Comparison of ENCODE assay signal across 25 cellular contexts in the genomic region with DNA sequence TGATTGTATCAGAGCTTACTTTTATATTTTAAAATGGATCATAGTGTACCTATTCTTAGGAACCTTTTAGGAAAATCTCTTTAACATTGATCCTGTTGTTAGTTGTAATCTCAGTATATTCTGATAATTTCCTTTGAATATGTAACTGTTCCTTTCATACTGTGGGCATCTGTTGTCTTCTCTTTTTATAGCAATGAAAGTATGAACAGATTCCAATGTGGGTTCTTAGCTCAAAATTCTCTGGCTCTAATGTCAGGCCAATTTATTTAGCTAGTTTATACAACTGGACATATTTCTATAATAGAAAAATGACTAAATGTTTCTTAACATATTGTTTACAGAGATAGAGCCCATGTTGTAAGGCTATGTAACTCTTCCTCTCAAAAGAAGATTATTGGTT.
"Had no signal": no experiment of that assay in that cellular context is flagged by ENCODE, and none has a peak within 500 bp of the region (broad histone marks: within the 10 kb centered on the region; RNA-seq: fewer than 3 reads in every experiment).

No MANE protein-coding gene starts in this region.

- H3K9me3 Mint-ChIP-seq: activated CD4-positive, alpha-beta T cell treated with anti-CD3 and anti-CD28 coated beads, Interleukin-2, amount 10 ng/mL, durations not matched to agents 7 days and 5 days; activated CD8-positive, alpha-beta T cell treated with anti-CD3 and anti-CD28 coated beads for 36 hours; activated T-helper 2 cell treated with anti-CD3 and anti-CD28 coated beads, Interferon-gamma antibody, Interleukin-2, Interleukin-4, amounts not matched to agents 10 μg/mL and 5 μg/mL and 100 μg/mL, durations not matched to agents 14 hours and 24 hours and 36 hours; nephron progenitor cell; stimulated activated memory B cell treated with anti-CD40 and anti-IgM and Interleukin-4, amounts not matched to agents 10 μg/mL and 1 μg/mL and 100 μg/mL, for 72 hours; T-cell; T-helper 2 cell treated with Interferon-gamma antibody and Interleukin-4, amounts not matched to agents 5 μg/mL and 100 μg/mL, for 36 hours had no signal

- H3K4me1 ChIP-seq: foreskin keratinocyte, right lobe of liver, uterus had no signal

- ATAC-seq: activated CD8-positive, alpha-beta T cell treated with anti-CD3 and anti-CD28 coated beads for 36 hours; foreskin keratinocyte; T-cell had no signal

- H3K27me3 ChIP-seq: foreskin keratinocyte, right lobe of liver, stomach, suprapubic skin, uterus had no signal

- DNase-seq: activated CD4-positive, alpha-beta T cell treated with anti-CD3 and anti-CD28 coated beads, Interleukin-2, amount 10 ng/mL, durations not matched to agents 7 days and 5 days; activated CD4-positive, CD25-positive, alpha-beta regulatory T cell treated with anti-CD3 and anti-CD28 coated beads, Interleukin-2, amount 50 U/mL, for 72 hours; activated CD8-positive, alpha-beta T cell treated with anti-CD3 and anti-CD28 coated beads for 36 hours; activated naive CD4-positive, alpha-beta T cell; activated T-cell treated with anti-CD3 and anti-CD28 coated beads, Interleukin-2, amount 50 U/mL, for 1 hour; cerebellar nuclear complex; cortex of kidney; foreskin keratinocyte; left cardiac atrium; nephron progenitor cell; stimulated activated CD4-positive, alpha-beta T cell treated with anti-CD3 and anti-CD28 coated beads, Interleukin-15, amount 100 ng/mL, for 24 hours; T-cell; trophoblast cell; WERI-Rb-1 had no signal

- H3K36me3 ChIP-seq: right lobe of liver, stomach, suprapubic skin, uterus, WERI-Rb-1 had no signal

- H3K27ac Mint-ChIP-seq: activated CD4-positive, alpha-beta T cell treated with anti-CD3 and anti-CD28 coated beads, Interleukin-2, amount 10 ng/mL, durations not matched to agents 7 days and 5 days; activated CD8-positive, alpha-beta T cell treated with anti-CD3 and anti-CD28 coated beads for 36 hours; activated naive CD8-positive, alpha-beta T cell; activated T-helper 2 cell treated with anti-CD3 and anti-CD28 coated beads, Interferon-gamma antibody, Interleukin-2, Interleukin-4, amounts not matched to agents 10 μg/mL and 5 μg/mL and 100 μg/mL, durations not matched to agents 14 hours and 24 hours and 36 hours; nephron progenitor cell; T-cell; T-helper 2 cell treated with Interferon-gamma antibody and Interleukin-4, amounts not matched to agents 5 μg/mL and 100 μg/mL, for 36 hours had no signal

- FAIRE-seq: astrocyte had no signal

- H3K4me3 ChIP-seq: right lobe of liver, smooth muscle cell, stomach, suprapubic skin, uterus had no signal

- H3K36me3 Mint-ChIP-seq: activated naive CD8-positive, alpha-beta T cell; stimulated activated memory B cell treated with anti-CD40 and anti-IgM and Interleukin-4, amounts not matched to agents 10 μg/mL and 1 μg/mL and 100 μg/mL, for 72 hours; T-cell had no signal

- H3K27me3 Mint-ChIP-seq: activated CD8-positive, alpha-beta T cell treated with anti-CD3 and anti-CD28 coated beads for 36 hours; stimulated activated memory B cell treated with anti-CD40 and anti-IgM and Interleukin-4, amounts not matched to agents 10 μg/mL and 1 μg/mL and 100 μg/mL, for 72 hours had no signal

- H3K9me3 ChIP-seq: right lobe of liver, stomach, suprapubic skin, uterus had no signal

- H3K27ac ChIP-seq: epithelial cell of prostate, foreskin keratinocyte, right lobe of liver, suprapubic skin, uterus, WERI-Rb-1 had no signal

- H3K4me3 Mint-ChIP-seq: activated CD4-positive, alpha-beta T cell treated with anti-CD3 and anti-CD28 coated beads, Interleukin-2, amount 10 ng/mL, durations not matched to agents 7 days and 5 days; activated CD8-positive, alpha-beta T cell treated with anti-CD3 and anti-CD28 coated beads for 36 hours; activated naive CD8-positive, alpha-beta T cell; nephron progenitor cell; stimulated activated memory B cell treated with anti-CD40 and anti-IgM and Interleukin-4, amounts not matched to agents 10 μg/mL and 1 μg/mL and 100 μg/mL, for 72 hours; T-cell; T-helper 2 cell treated with Interferon-gamma antibody and Interleukin-4, amounts not matched to agents 5 μg/mL and 100 μg/mL, for 36 hours had no signal
